In the genomic region with DNA sequence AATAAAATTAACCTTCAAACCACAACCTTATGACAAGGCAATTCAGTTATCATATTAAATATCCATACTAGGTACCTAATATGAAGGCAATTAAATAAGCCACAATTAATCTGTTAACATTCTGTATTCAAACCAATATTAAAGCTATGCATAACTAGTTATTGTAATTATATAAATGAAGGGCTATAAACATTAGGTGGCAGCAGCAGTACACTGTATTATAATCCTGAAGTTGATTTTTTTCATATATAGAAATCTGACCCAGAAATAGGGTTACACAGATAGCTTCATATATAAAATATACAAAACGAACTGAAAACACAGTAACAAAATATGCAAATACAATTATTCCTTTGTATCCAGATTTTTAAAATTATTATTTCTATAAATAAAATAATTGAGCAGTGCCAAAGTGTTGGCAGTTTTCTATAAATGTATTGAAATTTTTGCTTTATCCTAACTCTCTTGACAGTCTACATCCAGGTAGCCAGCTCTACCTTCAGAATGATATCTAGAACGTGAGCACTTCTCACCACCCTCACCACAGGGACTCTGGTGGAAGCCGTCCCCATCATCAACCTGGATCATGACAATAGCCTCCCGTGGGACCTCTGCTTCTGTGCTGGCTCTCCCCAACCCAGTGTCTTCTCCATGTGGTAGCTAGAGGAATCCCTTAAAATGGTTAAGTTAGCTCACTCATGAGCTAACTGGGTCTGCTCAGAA, we compare ENCODE assay signal across 11 cellular contexts.
DNase-seq lines count a peak whose midpoint lies in the region; ATAC-seq and TF ChIP-seq lines count a peak whose summit lies in the region.
"Had no signal": no experiment of that assay in that cellular context is flagged by ENCODE, and none has a peak within 500 bp of the region (broad histone marks: within the 10 kb centered on the region; RNA-seq: fewer than 3 reads in every experiment).

No MANE protein-coding gene starts in this region.

- no peak overlapping the region for H3K27ac ChIP-seq in 22Rv1
- H3K27ac ChIP-seq in RWPE1 = no peak overlapping the region

- CTCF ChIA-PET in RWPE1 (lab: Yijun Ruan, JAX) = interaction anchor here (0.9 to 1.7 kb wide), 3 partner anchors 17 to 102 kb away, joined by 3 to 7 read pairs (median 5); no protein-coding TSS in a partner anchor

- peak; percentile 8 for ATAC-seq in left lobe of liver
- ATAC-seq in GM21528 (IDR thresholded peaks at IDR 0.05; ENCODE audit: low FRiP score, unreplicated experiment) = no peak
- no peak for ATAC-seq in HG03135 (IDR thresholded peaks at IDR 0.05; ENCODE audit: unreplicated experiment)
- ATAC-seq: stimulated activated naive B cell treated with anti-CD40 and anti-IgM and Interleukin-4, amounts not matched to agents 10 μg/mL and 1 μg/mL and 100 μg/mL, for 72 hours had no signal

- POLR2A ChIA-PET in RWPE1 (lab: Yijun Ruan, JAX; ENCODE audit: low non-redundant PET) = no interaction called here

- DNase-seq in ELR (ENCODE audit: low read depth) = peak; percentile 39
- no peak for DNase-seq in RWPE1 (ENCODE audit: low spot score)
- no peak for DNase-seq in left lobe of liver (ENCODE audit: low spot score)
- no peak for DNase-seq in medulla oblongata (ENCODE audit: extremely low spot score)
- DNase-seq in activated CD8-positive, alpha-beta memory T cell treated with anti-CD3 and anti-CD28 coated beads, Interleukin-2, amount 50 U/mL, for 4 hours = no peak
- DNase-seq: central memory CD4-positive, alpha-beta T cell; right cardiac atrium; stimulated activated naive B cell treated with anti-CD40 and anti-IgM and Interleukin-4, amounts not matched to agents 10 μg/mL and 1 μg/mL and 100 μg/mL, for 72 hours had no signal

- TF ChIP-seq CTCF in 22Rv1 (IDR thresholded peaks at IDR 0.05) (peak; percentile 49), RWPE1 (conservative IDR thresholded peaks at IDR 0.05; ENCODE audit: low read depth) (peak; percentile 27)
